In genomic region chr18:66646622-66647021, GRCh38 we compare ENCODE assay signal across 18 cellular contexts. TPM values are rescaled to one million over a fixed set of nuclear protein-coding genes. Genes with fewer than 3 reads are reported as not detected.
DNase-seq lines count a peak whose midpoint lies in the region; TF ChIP-seq lines count a peak whose summit lies in the region.
"Had no signal": no experiment of that assay in that cellular context is flagged by ENCODE, and none has a peak within 500 bp of the region (broad histone marks: within the 10 kb centered on the region; RNA-seq: fewer than 3 reads in every experiment).

No MANE protein-coding gene starts in this region.

- no peak overlapping the region for H3K4me3 ChIP-seq in cardiac fibroblast (replicated peaks in 1 of 2; ENCODE audit: low read depth in 2 of 2, low read length in 2 of 2)
- H3K4me3 ChIP-seq in stomach, result no peak overlapping the region
- H3K4me3 ChIP-seq: A549 had no signal

- CTCF ChIA-PET in activated CD4-positive, alpha-beta memory T cell treated with anti-CD3 and anti-CD28 coated beads, Interleukin-2, amount 10 ng/mL, durations not matched to agents 7 days and 5 days (lab: Charles Lee), result no interaction called here
- CTCF ChIA-PET in HEK293T (lab: Yijun Ruan, JAX), result no interaction called here

- H3K36me3 ChIP-seq in stomach, result no peaks in the 10 kb centered on the region

- no peaks in the 10 kb centered on the region for H3K4me1 Mint-ChIP-seq in activated CD4-positive, alpha-beta memory T cell treated with anti-CD3 and anti-CD28 coated beads, Interleukin-2, amount 10 ng/mL, durations not matched to agents 7 days and 5 days

- WGBS in stomach, 5 donors, result 90 to 100% (median 98%) methylated on average over 2 of the region's 2 CpGs

- no peaks in the 10 kb centered on the region for H3K36me3 Mint-ChIP-seq in activated CD4-positive, alpha-beta memory T cell treated with anti-CD3 and anti-CD28 coated beads, Interleukin-2, amount 10 ng/mL, durations not matched to agents 7 days and 5 days (ENCODE audit: low read depth)

- H3K27me3 Mint-ChIP-seq in activated CD4-positive, alpha-beta memory T cell treated with anti-CD3 and anti-CD28 coated beads, Interleukin-2, amount 10 ng/mL, durations not matched to agents 7 days and 5 days, result no peaks in the 10 kb centered on the region

- POLR2A ChIA-PET in activated CD4-positive, alpha-beta memory T cell treated with anti-CD3 and anti-CD28 coated beads, Interleukin-2, amount 10 ng/mL, durations not matched to agents 7 days and 5 days (lab: Charles Lee), result no interaction called here
- POLR2A ChIA-PET in HEK293T (lab: Yijun Ruan, JAX), result no interaction called here

- H3K4me1 ChIP-seq in stomach, result no peaks in the 10 kb centered on the region
- H3K4me1 ChIP-seq: A549 had no signal

- no peak overlapping the region for H3K27ac Mint-ChIP-seq in activated CD4-positive, alpha-beta memory T cell treated with anti-CD3 and anti-CD28 coated beads, Interleukin-2, amount 10 ng/mL, durations not matched to agents 7 days and 5 days

- H3K9me3 ChIP-seq in stomach, result no peaks in the 10 kb centered on the region
- H3K9me3 ChIP-seq: A549 had no signal

- no peak for TF ChIP-seq POLR2A in stomach (IDR thresholded peaks at IDR 0.05)

- peak; percentile 27 for DNase-seq in DMS53 treated with DMSO at 0.1 percent for 48 hours (lab: John Stamatoyannopoulos, UW; ENCODE audit: unreplicated experiment)
- peak; percentile 16 for DNase-seq in RKO (ENCODE audit: low spot score)
- peak; percentile 3 to 52 for DNase-seq in cardiac fibroblast (ENCODE audit: low read depth in 2 of 2)
- DNase-seq in iris pigment epithelial cell (ENCODE audit: low read depth), result peak; percentile 21
- DNase-seq in RPMI8226, result no peak
- no peak for DNase-seq in activated CD4-positive, alpha-beta memory T cell treated with anti-CD3 and anti-CD28 coated beads, Interleukin-2, amount 10 ng/mL, durations not matched to agents 7 days and 5 days
- no peak for DNase-seq in stomach
- DNase-seq in HEK293T (ENCODE audit: extremely low spot score), result no peak
- DNase-seq: COR-L47, DMS153, NCI-H2107, NCI-H226, NCI-H526, Right ventricle myocardium superior had no signal

- no peaks in the 10 kb centered on the region for H3K9me3 Mint-ChIP-seq in activated CD4-positive, alpha-beta memory T cell treated with anti-CD3 and anti-CD28 coated beads, Interleukin-2, amount 10 ng/mL, durations not matched to agents 7 days and 5 days

- H3K27ac ChIP-seq in stomach, result no peak overlapping the region
- H3K27ac ChIP-seq: A549, C4-2B had no signal

- no peak for TF ChIP-seq EP300 in stomach (IDR thresholded peaks at IDR 0.05)

- TF ChIP-seq CTCF in cardiac fibroblast (IDR thresholded peaks at IDR 0.05; ENCODE audit: low read depth, low read length) (no peak), stomach (IDR thresholded peaks at IDR 0.05) (no peak)

- H3K27me3 ChIP-seq in stomach, result no peaks in the 10 kb centered on the region

- no peak overlapping the region for H3K4me3 Mint-ChIP-seq in activated CD4-positive, alpha-beta memory T cell treated with anti-CD3 and anti-CD28 coated beads, Interleukin-2, amount 10 ng/mL, durations not matched to agents 7 days and 5 days

- intact Hi-C loops in stomach (cut with DNase I; ENCODE audit: low total_unique reads), result no loop called here

TF ChIP-seq in HEK293T, 16 proteins besides CTCF, POLR2A, EP300 and RAD21:
- TF ChIP-seq TARDBP (IDR thresholded peaks at IDR 0.05), result no peak
TF ChIP-seq in HEK293T: peak in this region for 0.

RNA-seq across cellular contexts. Expression of gene CDH19, which starts 42.7 kb away (rescaled TPM):
- total RNA-seq in activated CD4-positive, alpha-beta memory T cell treated with anti-CD3 and anti-CD28 coated beads, Interleukin-2, amount 10 ng/mL, durations not matched to agents 7 days and 5 days, result not detected
- 10 to 100 TPM in 4 of 5 donors, 1 to 10 TPM in 1; 2.9 to 52.5 (median 15.5) TPM for total RNA-seq in stomach
- polyA plus RNA-seq in stomach, result 1 to 10 TPM in 1 of 3 donors, under 1 TPM in 2; 0.92 to 2.6 (median 0.93) TPM
- total RNA-seq: HT-29, OCI-LY7 had no signal

Comparison
In these comparisons a context has a peak if more than half of its experiments do, and no peak if none do; other contexts are left out.
1. DNase-seq: peak in DMS53 treated with DMSO at 0.1 percent for 48 hours (single experiment), RKO (single experiment), cardiac fibroblast (2 of 2) and iris pigment epithelial cell (single experiment); none in RPMI8226 (single experiment), activated CD4-positive, alpha-beta memory T cell treated with anti-CD3 and anti-CD28 coated beads, Interleukin-2, amount 10 ng/mL, durations not matched to agents 7 days and 5 days (single experiment), stomach (single experiment) and HEK293T (single experiment).